ENCODE assay signal across 1 cellular context in the genomic region with DNA sequence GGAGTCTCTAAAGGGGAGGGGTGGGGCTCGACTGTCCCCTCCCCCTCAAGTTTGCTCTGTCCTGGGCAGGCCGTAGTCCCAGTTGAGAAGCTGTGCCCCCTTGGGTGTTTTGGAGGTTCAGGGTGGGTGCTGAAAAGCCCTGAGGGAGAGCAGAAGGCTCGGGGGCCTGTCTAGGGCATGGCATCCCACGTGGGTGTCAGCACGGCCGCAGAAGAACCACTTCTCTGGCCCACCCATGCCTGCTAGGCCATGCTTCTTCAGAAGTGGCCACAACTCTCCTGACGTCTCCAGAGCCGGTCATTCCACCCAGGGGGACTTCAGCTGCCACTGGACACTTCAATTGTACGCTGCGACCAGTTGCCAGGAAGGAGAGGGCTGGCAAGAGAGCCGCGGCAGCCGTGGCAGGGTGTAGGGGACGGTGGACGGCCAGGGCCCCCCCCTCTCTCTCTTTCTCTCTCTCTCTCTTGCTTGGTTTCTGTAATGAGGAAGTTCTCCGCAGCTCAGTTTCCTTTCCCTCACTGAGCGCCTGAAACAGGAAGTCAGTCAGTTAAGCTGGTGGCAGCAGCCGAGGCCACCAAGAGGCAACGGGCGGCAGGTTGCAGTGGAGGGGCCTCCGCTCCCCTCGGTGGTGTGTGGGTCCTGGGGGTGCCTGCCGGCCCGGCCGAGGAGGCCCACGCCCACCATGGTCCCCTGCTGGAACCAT.
TF ChIP-seq lines count a peak whose summit lies in the region.

A gene (plus strand): TSS at position 546 of the 703 bp plus-strand sequence. CDS start 137 bp downstream, at position 683.

TF ChIP-seq in HepG2, 621 proteins besides CTCF, POLR2A, EP300 and RAD21 (continued from another document and continues in another):
- TF ChIP-seq ZNF564 (CRISPR knock-in tag; IDR thresholded peaks at IDR 0.05) (no peak), SATB2 (CRISPR knock-in tag; IDR thresholded peaks at IDR 0.05) (no peak), ZNF205 (CRISPR knock-in tag; IDR thresholded peaks at IDR 0.05) (0 out of 2 replicates have a peak, but pooled peaks have one; percentile 22), RBFOX2 (IDR thresholded peaks at IDR 0.05; ENCODE audit: low read depth, low read length) (peak; percentile 78), HOXA7 (CRISPR knock-in tag; IDR thresholded peaks at IDR 0.05) (no peak), ARHGAP35 (CRISPR knock-in tag; IDR thresholded peaks at IDR 0.05; ENCODE audit: borderline replicate concordance) (peak; percentile 64; the same call in 1 of the 2 replicates), SRSF1 (optimal IDR thresholded peaks at IDR 0.05; ENCODE audit: low read depth, low read length) (peak; percentile 88), ZBTB1 (CRISPR knock-in tag; IDR thresholded peaks at IDR 0.05; ENCODE audit: borderline replicate concordance) (no peak), KLF12 (CRISPR knock-in tag; IDR thresholded peaks at IDR 0.05; ENCODE audit: borderline replicate concordance) (no peak), RFX3 (CRISPR knock-in tag; IDR thresholded peaks at IDR 0.05) (no peak), ZNF234 (CRISPR knock-in tag; conservative IDR thresholded peaks at IDR 0.05) (no peak), ZNF558 (CRISPR knock-in tag; IDR thresholded peaks at IDR 0.05; ENCODE audit: borderline replicate concordance) (no peak), ZNF121 (CRISPR knock-in tag; IDR thresholded peaks at IDR 0.05) (no peak), GTF2F1 (IDR thresholded peaks at IDR 0.05; ENCODE audit: low read length) (no peak), ZNF180 (CRISPR knock-in tag; IDR thresholded peaks at IDR 0.05; ENCODE audit: borderline replicate concordance, low read depth) (peak; percentile 40; the same call in 1 of the 2 replicates), NFE2 (CRISPR knock-in tag; IDR thresholded peaks at IDR 0.05) (0 out of 2 replicates have a peak, but pooled peaks have one; percentile 26), FIP1L1 (IDR thresholded peaks at IDR 0.05; ENCODE audit: borderline replicate concordance, insufficient read depth, low read depth, low read length) (no peak), ZNF569 (CRISPR knock-in tag; IDR thresholded peaks at IDR 0.05; ENCODE audit: borderline replicate concordance) (0 out of 2 replicates have a peak, but pooled peaks have one; percentile 93), TEAD3 (CRISPR knock-in tag; optimal IDR thresholded peaks at IDR 0.05; ENCODE audit: borderline replicate concordance) (peak; percentile 3), ZNF772 (CRISPR knock-in tag; IDR thresholded peaks at IDR 0.05) (no peak), SIX4 (CRISPR knock-in tag; IDR thresholded peaks at IDR 0.05) (0 out of 2 replicates have a peak, but pooled peaks have one; percentile 18), SNAPC2 (CRISPR knock-in tag; IDR thresholded peaks at IDR 0.05) (no peak), ARID2 (CRISPR knock-in tag; IDR thresholded peaks at IDR 0.05; ENCODE audit: borderline replicate concordance) (no peak), ZNF251 (CRISPR knock-in tag; IDR thresholded peaks at IDR 0.05) (no peak), FOXC1 (CRISPR knock-in tag; IDR thresholded peaks at IDR 0.05; ENCODE audit: borderline replicate concordance) (peak; percentile 33; the same call in 1 of the 2 replicates), ISX (CRISPR knock-in tag; conservative IDR thresholded peaks at IDR 0.05) (no peak), GPN1 (CRISPR knock-in tag; IDR thresholded peaks at IDR 0.05; ENCODE audit: borderline replicate concordance) (no peak; the same call in 1 of the 2 replicates), ZFP36L2 (CRISPR knock-in tag; IDR thresholded peaks at IDR 0.05) (no peak), ZFP82 (CRISPR knock-in tag; IDR thresholded peaks at IDR 0.05; ENCODE audit: borderline replicate concordance) (no peak), PHB2 (IDR thresholded peaks at IDR 0.05; ENCODE audit: partially characterized antibody) (no peak), ZFYVE20 (CRISPR knock-in tag; IDR thresholded peaks at IDR 0.05; ENCODE audit: borderline replicate concordance, low read depth) (no peak), ZNF563 (CRISPR knock-in tag; IDR thresholded peaks at IDR 0.05) (peak; percentile 76), ZKSCAN5 (CRISPR knock-in tag; IDR thresholded peaks at IDR 0.05) (no peak), MBD4 (IDR thresholded peaks at IDR 0.05; ENCODE audit: borderline replicate concordance, low read length) (no peak), ZFX (CRISPR knock-in tag; IDR thresholded peaks at IDR 0.05; ENCODE audit: low read depth) (peak; percentile 90), RFXAP (CRISPR knock-in tag; IDR thresholded peaks at IDR 0.05; ENCODE audit: borderline replicate concordance) (0 out of 2 replicates have a peak, but pooled peaks have one; percentile 33), CAMTA2 (CRISPR knock-in tag; IDR thresholded peaks at IDR 0.05; ENCODE audit: borderline replicate concordance) (no peak), NR2C2 (CRISPR knock-in tag; IDR thresholded peaks at IDR 0.05; ENCODE audit: borderline replicate concordance) (no peak), ZNF451 (CRISPR knock-in tag; IDR thresholded peaks at IDR 0.05) (no peak), ZNF75D (CRISPR knock-in tag; IDR thresholded peaks at IDR 0.05; ENCODE audit: borderline replicate concordance) (no peak), SMARCC2 (IDR thresholded peaks at IDR 0.05) (no peak), GZF1 (CRISPR knock-in tag; IDR thresholded peaks at IDR 0.05) (no peak), MZF1 (CRISPR knock-in tag; IDR thresholded peaks at IDR 0.05; ENCODE audit: borderline replicate concordance) (no peak; the same call in 1 of the 2 replicates), KAT2B (IDR thresholded peaks at IDR 0.05; ENCODE audit: borderline replicate concordance, low read depth, low read length) (no peak), GABPA (IDR thresholded peaks at IDR 0.05; ENCODE audit: low read depth, low read length) (no peak), GABPA (CRISPR knock-in tag; IDR thresholded peaks at IDR 0.05; ENCODE audit: low read depth) (peak; percentile 73)
- TF ChIP-seq, protein P1, sequence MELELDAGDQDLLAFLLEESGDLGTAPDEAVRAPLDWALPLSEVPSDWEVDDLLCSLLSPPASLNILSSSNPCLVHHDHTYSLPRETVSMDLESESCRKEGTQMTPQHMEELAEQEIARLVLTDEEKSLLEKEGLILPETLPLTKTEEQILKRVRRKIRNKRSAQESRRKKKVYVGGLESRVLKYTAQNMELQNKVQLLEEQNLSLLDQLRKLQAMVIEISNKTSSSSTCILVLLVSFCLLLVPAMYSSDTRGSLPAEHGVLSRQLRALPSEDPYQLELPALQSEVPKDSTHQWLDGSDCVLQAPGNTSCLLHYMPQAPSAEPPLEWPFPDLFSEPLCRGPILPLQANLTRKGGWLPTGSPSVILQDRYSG (CRISPR knock-in tag; IDR thresholded peaks at IDR 0.05), result 0 out of 2 replicates have a peak, but pooled peaks have one; percentile 30
- TF ChIP-seq, protein P2, sequence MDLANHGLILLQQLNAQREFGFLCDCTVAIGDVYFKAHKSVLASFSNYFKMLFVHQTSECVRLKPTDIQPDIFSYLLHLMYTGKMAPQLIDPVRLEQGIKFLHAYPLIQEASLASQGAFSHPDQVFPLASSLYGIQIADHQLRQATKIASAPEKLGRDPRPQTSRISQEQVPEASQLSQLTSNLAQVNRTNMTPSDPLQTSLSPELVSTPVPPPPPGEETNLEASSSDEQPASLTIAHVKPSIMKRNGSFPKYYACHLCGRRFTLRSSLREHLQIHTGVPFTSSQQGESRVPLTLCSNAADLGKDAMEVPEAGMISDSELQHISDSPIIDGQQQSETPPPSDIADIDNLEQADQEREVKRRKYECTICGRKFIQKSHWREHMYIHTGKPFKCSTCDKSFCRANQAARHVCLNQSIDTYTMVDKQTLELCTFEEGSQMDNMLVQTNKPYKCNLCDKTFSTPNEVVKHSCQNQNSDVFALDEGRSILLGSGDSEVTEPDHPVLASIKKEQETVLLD (CRISPR knock-in tag; IDR thresholded peaks at IDR 0.05; ENCODE audit: low read depth), result no peak
- TF ChIP-seq, protein P3, sequence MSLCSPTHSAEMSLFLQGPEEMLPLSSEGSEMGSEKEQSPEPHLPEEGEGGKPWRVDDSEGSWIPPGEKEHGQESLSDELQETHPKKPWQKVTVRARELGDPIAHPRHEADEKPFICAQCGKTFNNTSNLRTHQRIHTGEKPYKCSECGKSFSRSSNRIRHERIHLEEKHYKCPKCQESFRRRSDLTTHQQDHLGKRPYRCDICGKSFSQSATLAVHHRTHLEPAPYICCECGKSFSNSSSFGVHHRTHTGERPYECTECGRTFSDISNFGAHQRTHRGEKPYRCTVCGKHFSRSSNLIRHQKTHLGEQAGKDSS (CRISPR knock-in tag; IDR thresholded peaks at IDR 0.05; ENCODE audit: borderline replicate concordance, low read depth), result 0 out of 2 replicates have a peak, but pooled peaks have one; percentile 73
- TF ChIP-seq, protein P4, sequence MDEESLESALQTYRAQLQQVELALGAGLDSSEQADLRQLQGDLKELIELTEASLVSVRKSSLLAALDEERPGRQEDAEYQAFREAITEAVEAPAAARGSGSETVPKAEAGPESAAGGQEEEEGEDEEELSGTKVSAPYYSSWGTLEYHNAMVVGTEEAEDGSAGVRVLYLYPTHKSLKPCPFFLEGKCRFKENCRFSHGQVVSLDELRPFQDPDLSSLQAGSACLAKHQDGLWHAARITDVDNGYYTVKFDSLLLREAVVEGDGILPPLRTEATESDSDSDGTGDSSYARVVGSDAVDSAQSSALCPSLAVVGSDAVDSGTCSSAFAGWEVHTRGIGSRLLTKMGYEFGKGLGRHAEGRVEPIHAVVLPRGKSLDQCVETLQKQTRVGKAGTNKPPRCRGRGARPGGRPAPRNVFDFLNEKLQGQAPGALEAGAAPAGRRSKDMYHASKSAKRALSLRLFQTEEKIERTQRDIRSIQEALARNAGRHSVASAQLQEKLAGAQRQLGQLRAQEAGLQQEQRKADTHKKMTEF (CRISPR knock-in tag; IDR thresholded peaks at IDR 0.05), result peak; percentile 72
- TF ChIP-seq, protein P5, sequence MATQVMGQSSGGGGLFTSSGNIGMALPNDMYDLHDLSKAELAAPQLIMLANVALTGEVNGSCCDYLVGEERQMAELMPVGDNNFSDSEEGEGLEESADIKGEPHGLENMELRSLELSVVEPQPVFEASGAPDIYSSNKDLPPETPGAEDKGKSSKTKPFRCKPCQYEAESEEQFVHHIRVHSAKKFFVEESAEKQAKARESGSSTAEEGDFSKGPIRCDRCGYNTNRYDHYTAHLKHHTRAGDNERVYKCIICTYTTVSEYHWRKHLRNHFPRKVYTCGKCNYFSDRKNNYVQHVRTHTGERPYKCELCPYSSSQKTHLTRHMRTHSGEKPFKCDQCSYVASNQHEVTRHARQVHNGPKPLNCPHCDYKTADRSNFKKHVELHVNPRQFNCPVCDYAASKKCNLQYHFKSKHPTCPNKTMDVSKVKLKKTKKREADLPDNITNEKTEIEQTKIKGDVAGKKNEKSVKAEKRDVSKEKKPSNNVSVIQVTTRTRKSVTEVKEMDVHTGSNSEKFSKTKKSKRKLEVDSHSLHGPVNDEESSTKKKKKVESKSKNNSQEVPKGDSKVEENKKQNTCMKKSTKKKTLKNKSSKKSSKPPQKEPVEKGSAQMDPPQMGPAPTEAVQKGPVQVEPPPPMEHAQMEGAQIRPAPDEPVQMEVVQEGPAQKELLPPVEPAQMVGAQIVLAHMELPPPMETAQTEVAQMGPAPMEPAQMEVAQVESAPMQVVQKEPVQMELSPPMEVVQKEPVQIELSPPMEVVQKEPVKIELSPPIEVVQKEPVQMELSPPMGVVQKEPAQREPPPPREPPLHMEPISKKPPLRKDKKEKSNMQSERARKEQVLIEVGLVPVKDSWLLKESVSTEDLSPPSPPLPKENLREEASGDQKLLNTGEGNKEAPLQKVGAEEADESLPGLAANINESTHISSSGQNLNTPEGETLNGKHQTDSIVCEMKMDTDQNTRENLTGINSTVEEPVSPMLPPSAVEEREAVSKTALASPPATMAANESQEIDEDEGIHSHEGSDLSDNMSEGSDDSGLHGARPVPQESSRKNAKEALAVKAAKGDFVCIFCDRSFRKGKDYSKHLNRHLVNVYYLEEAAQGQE (IDR thresholded peaks at IDR 0.05; ENCODE audit: borderline replicate concordance in 1 of 2, low read depth in 1 of 2, low read length in 2 of 2), result no peak
- TF ChIP-seq, protein P6, sequence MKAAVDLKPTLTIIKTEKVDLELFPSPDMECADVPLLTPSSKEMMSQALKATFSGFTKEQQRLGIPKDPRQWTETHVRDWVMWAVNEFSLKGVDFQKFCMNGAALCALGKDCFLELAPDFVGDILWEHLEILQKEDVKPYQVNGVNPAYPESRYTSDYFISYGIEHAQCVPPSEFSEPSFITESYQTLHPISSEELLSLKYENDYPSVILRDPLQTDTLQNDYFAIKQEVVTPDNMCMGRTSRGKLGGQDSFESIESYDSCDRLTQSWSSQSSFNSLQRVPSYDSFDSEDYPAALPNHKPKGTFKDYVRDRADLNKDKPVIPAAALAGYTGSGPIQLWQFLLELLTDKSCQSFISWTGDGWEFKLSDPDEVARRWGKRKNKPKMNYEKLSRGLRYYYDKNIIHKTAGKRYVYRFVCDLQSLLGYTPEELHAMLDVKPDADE (CRISPR knock-in tag; IDR thresholded peaks at IDR 0.05), result no peak
- TF ChIP-seq, protein P7, sequence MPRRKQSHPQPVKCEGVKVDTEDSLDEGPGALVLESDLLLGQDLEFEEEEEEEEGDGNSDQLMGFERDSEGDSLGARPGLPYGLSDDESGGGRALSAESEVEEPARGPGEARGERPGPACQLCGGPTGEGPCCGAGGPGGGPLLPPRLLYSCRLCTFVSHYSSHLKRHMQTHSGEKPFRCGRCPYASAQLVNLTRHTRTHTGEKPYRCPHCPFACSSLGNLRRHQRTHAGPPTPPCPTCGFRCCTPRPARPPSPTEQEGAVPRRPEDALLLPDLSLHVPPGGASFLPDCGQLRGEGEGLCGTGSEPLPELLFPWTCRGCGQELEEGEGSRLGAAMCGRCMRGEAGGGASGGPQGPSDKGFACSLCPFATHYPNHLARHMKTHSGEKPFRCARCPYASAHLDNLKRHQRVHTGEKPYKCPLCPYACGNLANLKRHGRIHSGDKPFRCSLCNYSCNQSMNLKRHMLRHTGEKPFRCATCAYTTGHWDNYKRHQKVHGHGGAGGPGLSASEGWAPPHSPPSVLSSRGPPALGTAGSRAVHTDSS (CRISPR knock-in tag; conservative IDR thresholded peaks at IDR 0.05), result no peak
- TF ChIP-seq, protein P8, sequence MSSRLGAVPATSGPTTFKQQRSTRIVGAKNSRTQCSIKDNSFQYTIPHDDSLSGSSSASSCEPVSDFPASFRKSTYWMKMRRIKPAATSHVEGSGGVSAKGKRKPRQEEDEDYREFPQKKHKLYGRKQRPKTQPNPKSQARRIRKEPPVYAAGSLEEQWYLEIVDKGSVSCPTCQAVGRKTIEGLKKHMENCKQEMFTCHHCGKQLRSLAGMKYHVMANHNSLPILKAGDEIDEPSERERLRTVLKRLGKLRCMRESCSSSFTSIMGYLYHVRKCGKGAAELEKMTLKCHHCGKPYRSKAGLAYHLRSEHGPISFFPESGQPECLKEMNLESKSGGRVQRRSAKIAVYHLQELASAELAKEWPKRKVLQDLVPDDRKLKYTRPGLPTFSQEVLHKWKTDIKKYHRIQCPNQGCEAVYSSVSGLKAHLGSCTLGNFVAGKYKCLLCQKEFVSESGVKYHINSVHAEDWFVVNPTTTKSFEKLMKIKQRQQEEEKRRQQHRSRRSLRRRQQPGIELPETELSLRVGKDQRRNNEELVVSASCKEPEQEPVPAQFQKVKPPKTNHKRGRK (CRISPR knock-in tag; IDR thresholded peaks at IDR 0.05), result no peak
- TF ChIP-seq, protein P9, sequence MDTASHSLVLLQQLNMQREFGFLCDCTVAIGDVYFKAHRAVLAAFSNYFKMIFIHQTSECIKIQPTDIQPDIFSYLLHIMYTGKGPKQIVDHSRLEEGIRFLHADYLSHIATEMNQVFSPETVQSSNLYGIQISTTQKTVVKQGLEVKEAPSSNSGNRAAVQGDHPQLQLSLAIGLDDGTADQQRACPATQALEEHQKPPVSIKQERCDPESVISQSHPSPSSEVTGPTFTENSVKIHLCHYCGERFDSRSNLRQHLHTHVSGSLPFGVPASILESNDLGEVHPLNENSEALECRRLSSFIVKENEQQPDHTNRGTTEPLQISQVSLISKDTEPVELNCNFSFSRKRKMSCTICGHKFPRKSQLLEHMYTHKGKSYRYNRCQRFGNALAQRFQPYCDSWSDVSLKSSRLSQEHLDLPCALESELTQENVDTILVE (CRISPR knock-in tag; IDR thresholded peaks at IDR 0.05), result no peak; the same call in 1 of the 2 replicates
